ENCODE assay signal across 12 cellular contexts in the genomic region with DNA sequence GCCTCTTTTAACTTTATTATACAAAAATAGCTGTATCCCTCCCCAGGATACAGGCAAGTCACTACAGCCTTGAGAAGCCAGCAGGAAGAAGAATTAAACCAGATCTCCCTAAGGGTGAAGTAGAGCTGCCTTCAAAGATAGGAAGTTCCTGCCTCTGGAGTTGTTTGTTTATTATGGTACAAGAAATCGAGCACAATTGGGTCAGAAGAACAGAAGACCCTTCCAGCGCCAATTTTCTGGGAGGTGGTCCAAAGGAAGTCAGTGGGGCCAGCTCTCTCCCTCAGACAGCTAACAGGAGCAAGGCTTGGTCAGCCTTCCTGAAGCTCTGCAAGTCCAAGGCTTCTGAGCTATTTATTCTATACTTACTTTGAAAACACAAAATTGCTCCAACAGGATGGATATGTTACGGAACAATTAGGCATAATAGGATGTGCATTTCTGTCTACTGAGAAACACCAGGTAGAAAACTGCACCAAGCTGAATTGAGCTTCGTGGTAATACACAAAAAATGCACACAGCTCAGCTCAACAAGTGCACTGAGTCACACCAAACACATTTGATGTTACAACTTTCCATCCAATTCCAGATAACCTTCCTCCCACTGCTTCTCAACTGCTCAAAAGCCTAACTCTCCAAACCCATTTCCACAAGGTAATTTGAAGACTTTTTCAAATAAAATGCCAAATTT. TPM values are rescaled to one million over a fixed set of nuclear protein-coding genes. Genes with fewer than 3 reads are reported as not detected.
DNase-seq lines count a peak whose midpoint lies in the region; ATAC-seq and TF ChIP-seq lines count a peak whose summit lies in the region.
"Had no signal": no experiment of that assay in that cellular context is flagged by ENCODE, and none has a peak within 500 bp of the region (broad histone marks: within the 10 kb centered on the region; RNA-seq: fewer than 3 reads in every experiment).

No MANE protein-coding gene starts in this region.

- H2AFZ ChIP-seq in PC-3 (ENCODE audit: low read length) = no peak overlapping the region

- H3F3A ChIP-seq in PC-3 (ENCODE audit: low read length, unreplicated experiment) = no peaks in the 10 kb centered on the region

- DNase-seq in CD8-positive, alpha-beta memory T cell = no peak
- peak; percentile 33 for DNase-seq in PC-3
- DNase-seq in dermis blood vessel endothelial cell = peak; percentile 18
- no peak for DNase-seq in naive thymus-derived CD4-positive, alpha-beta T cell
- DNase-seq in Calu3 = no peak
- DNase-seq in HPDE6-E6E7 (ENCODE audit: extremely low spot score) = no peak
- no peak for DNase-seq in NCI-H774 (lab: John Stamatoyannopoulos, UW)
- DNase-seq: effector CD8-positive, alpha-beta T cell; GOT3; islet precursor cell had no signal

- peak overlapping the region in 6 of 8 donors; percentile 33 to 81 (median 58) for H3K27ac Mint-ChIP-seq in CD8-positive, alpha-beta memory T cell
- peak overlapping the region in 8 of 9 donors; percentile 72 to 93 (median 84) for H3K27ac Mint-ChIP-seq in naive thymus-derived CD4-positive, alpha-beta T cell
- no peak overlapping the region for H3K27ac Mint-ChIP-seq in Calu3 (ENCODE audit: unreplicated experiment)

- CTCF ChIA-PET in CD8-positive, alpha-beta memory T cell (lab: Charles Lee) = interaction anchor here (0.9 to 1.2 kb wide), 2 partner anchors 68 to 148 kb away, joined by 3 to 4 read pairs; no protein-coding TSS in a partner anchor
- CTCF ChIA-PET in PC-3 (lab: Charles Lee) = no interaction called here
- CTCF ChIA-PET in naive thymus-derived CD4-positive, alpha-beta T cell (lab: Charles Lee) = interaction anchor here (0.9 to 1.4 kb wide), 2 partner anchors 35 to 148 kb away, joined by 3 to 4 read pairs; no protein-coding TSS in a partner anchor
- CTCF ChIA-PET in Calu3 (lab: Charles Lee) = interaction anchor here (0.6 kb wide), 1 partner anchor 254 kb away, joined by 3 read pairs; no protein-coding TSS in a partner anchor

- POLR2A ChIA-PET in CD8-positive, alpha-beta memory T cell (lab: Charles Lee) = interaction anchor here (1.8 kb wide), 1 partner anchor 15 kb away, joined by 6 read pairs; no protein-coding TSS in a partner anchor
- POLR2A ChIA-PET in PC-3 (lab: Charles Lee; ENCODE audit: unreplicated experiment) = no interaction called here
- POLR2A ChIA-PET in naive thymus-derived CD4-positive, alpha-beta T cell (lab: Charles Lee) = interaction anchor here (0.7 to 4.8 kb wide), 6 partner anchors 10 to 48 kb away, joined by 3 to 29 read pairs (median 4); a partner anchor contains a TSS

- H4K20me1 ChIP-seq in PC-3 (ENCODE audit: low read length) = no peaks in the 10 kb centered on the region

- intact Hi-C loops in PC-3 (cut with micrococcal nuclease) (no loop called here), Calu3 (cut with micrococcal nuclease; ENCODE audit: unreplicated experiment) (no loop called here)
- intact Hi-C loops in naive thymus-derived CD4-positive, alpha-beta T cell (cut with micrococcal nuclease) = loop anchor here in 1 of 2 donors (2.0 kb wide), 1 partner anchor 21 kb away; no protein-coding TSS in a partner anchor

- peaks cover 50 to 75% (median 66%) of the 10 kb centered on the region in 3 donors for H3K4me1 Mint-ChIP-seq in CD8-positive, alpha-beta memory T cell
- H3K4me1 Mint-ChIP-seq in naive thymus-derived CD4-positive, alpha-beta T cell = peaks cover 33 to 81% (median 71%) of the 10 kb centered on the region in 7 donors
- peaks cover 3% of the 10 kb centered on the region for H3K4me1 Mint-ChIP-seq in Calu3 (ENCODE audit: low read depth, unreplicated experiment)

- peaks cover 0 to 5% of the 10 kb centered on the region in 2 donors for H3K27me3 Mint-ChIP-seq in CD8-positive, alpha-beta memory T cell
- H3K27me3 Mint-ChIP-seq in naive thymus-derived CD4-positive, alpha-beta T cell = no peaks in the 10 kb centered on the region
- H3K27me3 Mint-ChIP-seq in Calu3 (ENCODE audit: unreplicated experiment) = no peaks in the 10 kb centered on the region

- no peaks in the 10 kb centered on the region for H3K27me3 ChIP-seq in CD8-positive, alpha-beta memory T cell (ENCODE audit: insufficient read depth, low read length, poor library complexity, severe bottlenecking)
- no peaks in the 10 kb centered on the region for H3K27me3 ChIP-seq in PC-3 (ENCODE audit: low read length)
- no peaks in the 10 kb centered on the region for H3K27me3 ChIP-seq in naive thymus-derived CD4-positive, alpha-beta T cell (ENCODE audit: control insufficient read depth in 2 of 2, insufficient read depth in 2 of 2, low read length in 2 of 2)
- H3K27me3 ChIP-seq: Peyer's patch had no signal

- H3K4me3 Mint-ChIP-seq in CD8-positive, alpha-beta memory T cell = peak overlapping the region in 3 of 7 donors; percentile 13 to 22 (median 14)
- H3K4me3 Mint-ChIP-seq in naive thymus-derived CD4-positive, alpha-beta T cell = peak overlapping the region in 9 of 10 donors; percentile 27 to 89 (median 68)
- H3K4me3 Mint-ChIP-seq in Calu3 (ENCODE audit: low read depth, unreplicated experiment) = no peak overlapping the region

- no peaks in the 10 kb centered on the region for H3K9me2 ChIP-seq in PC-3 (replicated peaks; ENCODE audit: low read length)

- H3K36me3 Mint-ChIP-seq in CD8-positive, alpha-beta memory T cell = peaks cover 19 to 45% (median 34%) of the 10 kb centered on the region in 3 donors
- peaks cover 6 to 59% (median 41%) of the 10 kb centered on the region in 5 donors for H3K36me3 Mint-ChIP-seq in naive thymus-derived CD4-positive, alpha-beta T cell
- peaks cover 21% of the 10 kb centered on the region for H3K36me3 Mint-ChIP-seq in Calu3 (ENCODE audit: insufficient read depth, unreplicated experiment)

- H3K4me2 ChIP-seq in PC-3 (ENCODE audit: low read length) = no peak overlapping the region

- peaks cover 54% of the 10 kb centered on the region for H3K4me1 ChIP-seq in CD8-positive, alpha-beta memory T cell (ENCODE audit: insufficient read depth, low read length)
- no peaks in the 10 kb centered on the region for H3K4me1 ChIP-seq in PC-3 (ENCODE audit: insufficient read depth, low read length)
- peaks cover 3 to 52% of the 10 kb centered on the region in 2 donors for H3K4me1 ChIP-seq in naive thymus-derived CD4-positive, alpha-beta T cell (ENCODE audit: control insufficient read depth in 2 of 2, insufficient read depth in 2 of 2, low read length in 2 of 2)

- no peak for TF ChIP-seq CTCF in PC-3 (conservative IDR thresholded peaks at IDR 0.05; ENCODE audit: low read depth, low read length)
- no peak for TF ChIP-seq CTCF in Calu3 (IDR thresholded peaks at IDR 0.05; ENCODE audit: unreplicated experiment)

- no peak overlapping the region for H3K4me3 ChIP-seq in CD8-positive, alpha-beta memory T cell (ENCODE audit: low read length)
- H3K4me3 ChIP-seq in PC-3 (ENCODE audit: low read length) = no peak overlapping the region
- no peak overlapping the region for H3K4me3 ChIP-seq in naive thymus-derived CD4-positive, alpha-beta T cell (ENCODE audit: low read length)
- H3K4me3 ChIP-seq: Peyer's patch had no signal

- BruUV-seq in PC-3 (replicated peaks; lab: Mats Ljungman, UMichigan) (no TSS peak), Calu3 (replicated peaks; lab: Mats Ljungman, UMichigan) (no TSS peak)

- no peak for ATAC-seq in PC-3
- no peak for ATAC-seq in naive thymus-derived CD4-positive, alpha-beta T cell
- ATAC-seq in HG02798 (IDR thresholded peaks at IDR 0.05; ENCODE audit: poor library complexity, unreplicated experiment) = no peak

- peaks cover 9% of the 10 kb centered on the region for H3K36me3 ChIP-seq in CD8-positive, alpha-beta memory T cell (ENCODE audit: insufficient read depth, low read length)
- peaks cover 6% of the 10 kb centered on the region for H3K36me3 ChIP-seq in PC-3 (ENCODE audit: low read depth, low read length)
- peaks cover 8 to 19% (median 9%) of the 10 kb centered on the region in 3 experiments for H3K36me3 ChIP-seq in naive thymus-derived CD4-positive, alpha-beta T cell (ENCODE audit: control insufficient read depth in 2 of 3, insufficient read depth in 3 of 3, low read length in 3 of 3)

- H3K79me2 ChIP-seq in PC-3 (ENCODE audit: low read length) = peaks cover under 1% of the 10 kb centered on the region

- peaks cover 5% of the 10 kb centered on the region for H3K9me3 ChIP-seq in CD8-positive, alpha-beta memory T cell (ENCODE audit: low read length)
- no peaks in the 10 kb centered on the region for H3K9me3 ChIP-seq in PC-3 (ENCODE audit: low read length)
- H3K9me3 ChIP-seq in naive thymus-derived CD4-positive, alpha-beta T cell (ENCODE audit: control insufficient read depth in 2 of 3, low read length in 3 of 3) = peaks cover 0 to 9% (median 8%) of the 10 kb centered on the region in 3 experiments
- H3K9me3 ChIP-seq: Peyer's patch had no signal

- peaks cover 4 to 21% (median 16%) of the 10 kb centered on the region in 5 donors for H3K9me3 Mint-ChIP-seq in CD8-positive, alpha-beta memory T cell
- peaks cover 0 to 23% (median 16%) of the 10 kb centered on the region in 11 donors for H3K9me3 Mint-ChIP-seq in naive thymus-derived CD4-positive, alpha-beta T cell
- H3K9me3 Mint-ChIP-seq in Calu3 (ENCODE audit: low read depth, unreplicated experiment) = peaks cover 9% of the 10 kb centered on the region

- no peak overlapping the region for H3K9ac ChIP-seq in PC-3 (ENCODE audit: low read length)

- H3K27ac ChIP-seq in CD8-positive, alpha-beta memory T cell (ENCODE audit: low read depth, low read length) = no peak overlapping the region
- H3K27ac ChIP-seq in PC-3 (ENCODE audit: low read length) = no peak overlapping the region
- peak overlapping the region; percentile 56 for H3K27ac ChIP-seq in naive thymus-derived CD4-positive, alpha-beta T cell (ENCODE audit: low read depth, low read length)

RNA-seq across cellular contexts. Expression of a gene that starts 16.0 kb away (rescaled TPM):
- 10 to 100 TPM; 32.9 to 33.3 TPM for total RNA-seq in CD8-positive, alpha-beta memory T cell
- polyA plus RNA-seq in CD8-positive, alpha-beta memory T cell = 13.7 TPM
- 5.7 and 6.9 TPM in 2 replicates for total RNA-seq in PC-3 (2014; rRNA removed)
- total RNA-seq in dermis blood vessel endothelial cell = 14.8 and 16.2 TPM in 2 replicates
- 100 to 1,000 TPM in 4 of 5 experiments, 10 to 100 TPM in 1; 71.2 to 164 (median 163) TPM for total RNA-seq in naive thymus-derived CD4-positive, alpha-beta T cell
- polyA plus RNA-seq in naive thymus-derived CD4-positive, alpha-beta T cell = 10 to 100 TPM; 34.3 to 34.9 TPM
- total RNA-seq in Calu3 (2022) = 47.0 and 49.2 TPM in 2 replicates

Comparison
In these comparisons a context has a peak if more than half of its experiments do, and no peak if none do; other contexts are left out.
1. DNase-seq: peak in PC-3 (single experiment) and dermis blood vessel endothelial cell (single experiment); none in CD8-positive, alpha-beta memory T cell (0 of 5), naive thymus-derived CD4-positive, alpha-beta T cell (0 of 9), Calu3 (single experiment), HPDE6-E6E7 (single experiment) and NCI-H774 (single experiment).